Comparison of ENCODE assay signal across 13 cellular contexts in the genomic region with DNA sequence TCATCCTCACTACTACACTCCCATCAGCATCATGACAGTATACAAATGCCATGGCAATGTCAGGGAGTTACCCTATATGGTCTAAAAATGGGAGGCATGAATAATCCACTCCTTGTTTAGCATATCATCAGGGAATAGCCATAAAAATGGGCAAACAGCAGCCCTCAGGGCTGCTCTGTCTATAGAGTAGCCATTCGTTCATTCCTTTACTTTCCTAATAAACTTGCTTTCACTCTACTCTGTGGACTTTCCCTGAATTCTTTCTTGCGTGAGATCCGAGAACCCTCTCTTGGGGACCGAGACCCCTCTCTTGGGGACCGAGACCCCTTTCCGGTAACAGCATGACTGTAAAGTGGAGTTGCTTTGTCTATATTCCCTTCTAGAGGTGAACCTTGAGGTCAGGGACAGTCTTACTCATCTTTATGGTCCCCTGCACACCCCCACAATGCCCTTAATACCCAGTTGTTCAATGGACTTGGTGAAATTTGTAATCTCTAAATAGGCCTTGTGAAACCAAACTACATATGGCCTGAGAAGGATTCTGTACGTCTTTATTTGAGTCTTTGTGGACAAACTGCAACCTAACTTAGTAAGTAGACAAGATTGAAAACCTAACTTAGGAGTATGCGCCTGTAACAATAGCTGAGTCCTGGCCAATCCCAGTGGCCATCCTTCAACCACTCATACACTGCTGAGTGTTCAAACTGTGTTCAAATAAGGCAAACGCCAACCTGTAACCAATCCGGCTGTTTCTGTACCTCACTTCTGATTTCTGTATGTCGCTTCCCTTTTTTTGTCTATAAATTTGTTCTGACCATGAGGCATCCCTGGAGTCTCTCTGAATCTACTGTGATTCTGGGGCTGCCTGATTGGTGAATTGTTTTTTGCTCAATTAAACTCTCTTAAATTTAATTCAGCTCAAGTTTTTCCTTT. TPM values are rescaled to one million over a fixed set of nuclear protein-coding genes. Genes with fewer than 3 reads are reported as not detected.
DNase-seq lines count a peak whose midpoint lies in the region; ATAC-seq and TF ChIP-seq lines count a peak whose summit lies in the region.
"Had no signal": no experiment of that assay in that cellular context is flagged by ENCODE, and none has a peak within 500 bp of the region (broad histone marks: within the 10 kb centered on the region; RNA-seq: fewer than 3 reads in every experiment).

No MANE protein-coding gene starts in this region.

- no peak for TF ChIP-seq CTCF in natural killer cell (IDR thresholded peaks at IDR 0.05)

- intact Hi-C loops in head of caudate nucleus (cut with DNase I), result no loop called here
- intact Hi-C loops in natural killer cell (cut with micrococcal nuclease), result no loop called here

- ATAC-seq in GM18861 (IDR thresholded peaks at IDR 0.05; ENCODE audit: unreplicated experiment), result peak; percentile 35
- ATAC-seq in HG02610 (IDR thresholded peaks at IDR 0.05; ENCODE audit: unreplicated experiment), result peak; percentile 81
- ATAC-seq in HG03354 (IDR thresholded peaks at IDR 0.05; ENCODE audit: poor library complexity, severe bottlenecking, unreplicated experiment), result peak; percentile 58
- ATAC-seq in natural killer cell, result no peak
- ATAC-seq in HG03175 (IDR thresholded peaks at IDR 0.05; ENCODE audit: unreplicated experiment), result no peak
- ATAC-seq: activated CD8-positive, alpha-beta T cell treated with anti-CD3 and anti-CD28 coated beads for 36 hours; heart left ventricle had no signal

- H3K27me3 Mint-ChIP-seq in natural killer cell (ENCODE audit: low read depth in 2 of 2), result no peaks in the 10 kb centered on the region
- H3K27me3 Mint-ChIP-seq: activated CD8-positive, alpha-beta T cell treated with anti-CD3 and anti-CD28 coated beads for 36 hours had no signal

- H3K27ac Mint-ChIP-seq in natural killer cell, result no peak overlapping the region
- H3K27ac Mint-ChIP-seq: activated CD8-positive, alpha-beta T cell treated with anti-CD3 and anti-CD28 coated beads for 36 hours had no signal

- no peaks in the 10 kb centered on the region for H3K4me1 Mint-ChIP-seq in natural killer cell

- no peaks in the 10 kb centered on the region for H3K9me3 Mint-ChIP-seq in natural killer cell
- H3K9me3 Mint-ChIP-seq: activated CD8-positive, alpha-beta T cell treated with anti-CD3 and anti-CD28 coated beads for 36 hours had no signal

- no peaks in the 10 kb centered on the region for H3K36me3 Mint-ChIP-seq in natural killer cell

- no peak overlapping the region for H3K4me3 Mint-ChIP-seq in natural killer cell
- H3K4me3 Mint-ChIP-seq: activated CD8-positive, alpha-beta T cell treated with anti-CD3 and anti-CD28 coated beads for 36 hours had no signal

- DNase-seq in kidney tubule cell (ENCODE audit: low spot score) (peak; percentile 28), head of caudate nucleus (no peak), natural killer cell (no peak)
- DNase-seq in stimulated activated CD4-positive, alpha-beta T cell treated with anti-CD3 and anti-CD28 coated beads, Interleukin-15, amount 100 ng/mL, for 24 hours, result no peak
- DNase-seq: activated CD8-positive, alpha-beta T cell treated with anti-CD3 and anti-CD28 coated beads for 36 hours; amniotic stem cell; heart left ventricle; NCI-H2107; SK-N-SH had no signal

RNA-seq across cellular contexts. Expression of gene UBTD2, which starts 32.3 kb away (rescaled TPM):
- total RNA-seq in natural killer cell, result 1 to 10 TPM; 1.7 to 3.3 (median 2.6) TPM

Comparison
In these comparisons a context has a peak if more than half of its experiments do, and no peak if none do; other contexts are left out.
1. ATAC-seq: peak in GM18861 (single experiment), HG02610 (single experiment) and HG03354 (single experiment); none in natural killer cell (0 of 3) and HG03175 (single experiment).